ENCODE assay signal across 2 cellular contexts in genomic region chrX:140439455-140439854, GRCh38.
TF ChIP-seq lines count a peak whose summit lies in the region.

No MANE protein-coding gene starts in this region.

TF ChIP-seq in SK-N-SH, 30 proteins besides CTCF, POLR2A, EP300 and RAD21 (continued from another document):
- TF ChIP-seq IRF3 (IDR thresholded peaks at IDR 0.05; ENCODE audit: low read depth, low read length) (no peak), ZBTB33 (IDR thresholded peaks at IDR 0.05; ENCODE audit: borderline replicate concordance, low read depth) (no peak)

TF ChIP-seq in SK-N-SH treated with all-trans-retinoic acid at 6 μM for 48 hours, 23 proteins besides CTCF, POLR2A, EP300 and RAD21 (continued from another document):
- TF ChIP-seq CSDC2 (CRISPR knock-in tag; IDR thresholded peaks at IDR 0.05) (no peak), GLIS3 (CRISPR knock-in tag; IDR thresholded peaks at IDR 0.05) (no peak), POU6F1 (CRISPR knock-in tag; IDR thresholded peaks at IDR 0.05; ENCODE audit: borderline replicate concordance, low read depth) (no peak), TOX (CRISPR knock-in tag; IDR thresholded peaks at IDR 0.05; ENCODE audit: borderline replicate concordance) (no peak), ZNF565 (CRISPR knock-in tag; conservative IDR thresholded peaks at IDR 0.05; ENCODE audit: low read depth) (no peak), OSR1 (CRISPR knock-in tag; IDR thresholded peaks at IDR 0.05) (no peak), ZFP3 (CRISPR knock-in tag; IDR thresholded peaks at IDR 0.05) (no peak), TCF4 (CRISPR knock-in tag; IDR thresholded peaks at IDR 0.05; ENCODE audit: borderline replicate concordance) (no peak), ISL1 (CRISPR knock-in tag; IDR thresholded peaks at IDR 0.05) (no peak)
TF ChIP-seq in SK-N-SH treated with all-trans-retinoic acid at 6 μM for 48 hours: peak in this region for 0.
